Comparison of ENCODE assay signal across 10 cellular contexts in genomic region chr17:41464682-41465081, GRCh38. TPM values are rescaled to one million over a fixed set of nuclear protein-coding genes. Genes with fewer than 3 reads are reported as not detected.
DNase-seq lines count a peak whose midpoint lies in the region; ATAC-seq and TF ChIP-seq lines count a peak whose summit lies in the region.
"Had no signal": no experiment of that assay in that cellular context is flagged by ENCODE, and none has a peak within 500 bp of the region (broad histone marks: within the 10 kb centered on the region; RNA-seq: fewer than 3 reads in every experiment).

No MANE protein-coding gene starts in this region.

- TF ChIP-seq EP300 in stomach (IDR thresholded peaks at IDR 0.05): no peak

- H3K9me2 ChIP-seq in GM23248 (ENCODE audit: insufficient read depth): no peaks in the 10 kb centered on the region

- H3K36me3 ChIP-seq in GM23248 (ENCODE audit: low read depth) (no peaks in the 10 kb centered on the region), stomach (no peaks in the 10 kb centered on the region)

- 0 out of 2 replicates have a peak, but pooled peaks cover 3% of the 10 kb centered on the region for H3F3A ChIP-seq in GM23248 (ENCODE audit: insufficient read depth)

- in situ Hi-C loops in GM23248 (cut with MboI): no loop called here

- ATAC-seq in GM21529 (IDR thresholded peaks at IDR 0.05; ENCODE audit: unreplicated experiment) (no peak), GM18873 (IDR thresholded peaks at IDR 0.05; ENCODE audit: low FRiP score, unreplicated experiment) (no peak)

- WGBS in GM23248 (ENCODE audit: low coverage in 1 of 2, low lambda C conversion rate in 2 of 2, missing lambda C conversion rate in 2 of 2), 2 experiments: 8 to 12% methylated on average over 6 of the region's 6 CpGs
- WGBS in stomach, 5 donors: 12 to 25% (median 21%) methylated on average over 6 of the region's 6 CpGs

- no peaks in the 10 kb centered on the region for H3K79me2 ChIP-seq in GM23248 (ENCODE audit: insufficient read depth)

- H4K20me1 ChIP-seq in GM23248 (ENCODE audit: insufficient read depth): no peaks in the 10 kb centered on the region

- TF ChIP-seq POLR2A in stomach (IDR thresholded peaks at IDR 0.05): no peak

- H3K9me3 ChIP-seq in GM23248 (ENCODE audit: low read depth): no peaks in the 10 kb centered on the region
- H3K9me3 ChIP-seq in stomach: peaks cover 0 to 10% (median 0%) of the 10 kb centered on the region in 4 donors

- no peak overlapping the region for H3K27ac ChIP-seq in GM23248
- H3K27ac ChIP-seq in stomach: no peak overlapping the region

- intact Hi-C loops in stomach (cut with DNase I; ENCODE audit: low total_unique reads): no loop called here

- H3K4me1 ChIP-seq in GM23248 (ENCODE audit: insufficient read depth) (peaks cover 12% of the 10 kb centered on the region), stomach (peaks cover 0 to 11% (median 3%) of the 10 kb centered on the region in 4 donors)

- no peak for TF ChIP-seq CTCF in stomach (IDR thresholded peaks at IDR 0.05)

- no peak overlapping the region for H3K9ac ChIP-seq in GM23248

- H3K27me3 ChIP-seq in GM23248 (replicated peaks; ENCODE audit: insufficient read depth) (peaks cover 27% of the 10 kb centered on the region; the same call in 1 of the 2 replicates), stomach (no peaks in the 10 kb centered on the region)

- H3K4me3 ChIP-seq in GM23248: no peak overlapping the region
- no peak overlapping the region for H3K4me3 ChIP-seq in stomach

- DNase-seq in GM23248 (peak; percentile 99), SW 1271 (lab: John Stamatoyannopoulos, UW) (peak; percentile 53 to 90), glomerular visceral epithelial cell (ENCODE audit: extremely low spot score) (peak; percentile 84), stomach (peak; percentile 59), hippocampal formation (lab: John Stamatoyannopoulos, UW) (no peak), globus pallidus (ENCODE audit: low spot score) (no peak)
- DNase-seq: activated CD4-positive, alpha-beta T cell treated with anti-CD3 and anti-CD28 coated beads, Interleukin-2, amount 10 ng/mL, durations not matched to agents 24 days and 14 days; effector memory CD4-positive, alpha-beta T cell had no signal

- H3K4me2 ChIP-seq in GM23248 (ENCODE audit: unreplicated experiment): no peak overlapping the region

- H2AFZ ChIP-seq in GM23248: no peak overlapping the region

RNA-seq across cellular contexts. Expression of gene KRT32, which starts 2.5 kb away (rescaled TPM):
- not detected in 2 replicates for total RNA-seq in GM23248 (2014; rRNA removed; shearing (Covaris generic))
- polyA plus RNA-seq in GM23248 (2016; fragmentation: Nextera tagmentation; extraction: Ambion mirVana) (not detected in 2 replicates), stomach (1 to 10 TPM in 1 of 3 donors, not detected in 2; 1.9 TPM)
- not detected for total RNA-seq in stomach
- total RNA-seq: activated CD4-positive, alpha-beta T cell treated with anti-CD3 and anti-CD28 coated beads, Interleukin-2, amount 10 ng/mL, durations not matched to agents 24 days and 14 days had no signal

RNA-seq across cellular contexts. Expression of gene KRT35, which starts 16.3 kb away (rescaled TPM):
- not detected in 2 replicates for total RNA-seq in GM23248 (2014; rRNA removed; shearing (Covaris generic))
- polyA plus RNA-seq in GM23248 (2016; fragmentation: Nextera tagmentation; extraction: Ambion mirVana) (not detected in 2 replicates), stomach (not detected)
- total RNA-seq in stomach: not detected
- total RNA-seq: activated CD4-positive, alpha-beta T cell treated with anti-CD3 and anti-CD28 coated beads, Interleukin-2, amount 10 ng/mL, durations not matched to agents 24 days and 14 days had no signal

RNA-seq across cellular contexts. Expression of gene KRT38, which starts 23.9 kb away (rescaled TPM):
- total RNA-seq in GM23248 (2014; rRNA removed; shearing (Covaris generic)): not detected in 2 replicates
- polyA plus RNA-seq in GM23248 (2016; fragmentation: Nextera tagmentation; extraction: Ambion mirVana): not detected in 2 replicates
- not detected for total RNA-seq in stomach
- not detected for polyA plus RNA-seq in stomach
- total RNA-seq: activated CD4-positive, alpha-beta T cell treated with anti-CD3 and anti-CD28 coated beads, Interleukin-2, amount 10 ng/mL, durations not matched to agents 24 days and 14 days had no signal

RNA-seq across cellular contexts. Expression of gene KRT36, which starts 25.0 kb away (rescaled TPM):
- total RNA-seq in GM23248 (2014; rRNA removed; shearing (Covaris generic)): not detected in 2 replicates
- polyA plus RNA-seq in GM23248 (2016; fragmentation: Nextera tagmentation; extraction: Ambion mirVana): not detected in 2 replicates
- total RNA-seq in stomach: not detected
- polyA plus RNA-seq in stomach: not detected
- total RNA-seq: activated CD4-positive, alpha-beta T cell treated with anti-CD3 and anti-CD28 coated beads, Interleukin-2, amount 10 ng/mL, durations not matched to agents 24 days and 14 days had no signal

RNA-seq across cellular contexts. Expression of gene KRT37, which starts 40.3 kb away (rescaled TPM):
- not detected in 2 replicates for total RNA-seq in GM23248 (2014; rRNA removed; shearing (Covaris generic))
- polyA plus RNA-seq in GM23248 (2016; fragmentation: Nextera tagmentation; extraction: Ambion mirVana) (not detected in 2 replicates), stomach (not detected)
- not detected for total RNA-seq in stomach
- total RNA-seq: activated CD4-positive, alpha-beta T cell treated with anti-CD3 and anti-CD28 coated beads, Interleukin-2, amount 10 ng/mL, durations not matched to agents 24 days and 14 days had no signal

Comparison
In these comparisons a context has a peak if more than half of its experiments do, and no peak if none do; other contexts are left out.
1. DNase-seq: peak in GM23248 (single experiment), SW 1271 (2 of 2), glomerular visceral epithelial cell (single experiment) and stomach (single experiment); none in hippocampal formation (0 of 2) and globus pallidus (single experiment).